8 cellular contexts compared by ENCODE assay signal in the genomic region with DNA sequence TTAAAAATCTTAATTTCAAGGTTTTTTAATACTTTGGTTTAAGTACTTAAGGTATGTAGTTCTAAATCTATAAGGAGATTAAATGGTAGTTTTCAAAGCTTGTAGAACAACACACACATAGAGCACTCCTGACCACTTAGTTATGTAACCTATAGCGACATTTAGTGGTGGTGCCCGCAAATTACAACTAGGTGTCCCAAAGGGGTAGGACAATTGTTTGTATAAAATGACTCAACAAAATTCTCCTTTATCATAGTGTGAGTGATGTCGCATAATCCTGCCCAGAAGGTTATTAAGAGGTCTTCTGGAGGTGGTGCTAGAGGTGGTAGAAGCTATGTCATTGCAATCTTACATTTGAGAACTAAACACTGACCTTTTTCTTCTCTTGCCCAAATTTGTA.
DNase-seq lines count a peak whose midpoint lies in the region; ATAC-seq and TF ChIP-seq lines count a peak whose summit lies in the region.

No MANE protein-coding gene starts in this region.

- TF ChIP-seq CTCF in C4-2B (conservative IDR thresholded peaks at IDR 0.05) (peak; percentile 81), lung (IDR thresholded peaks at IDR 0.05; ENCODE audit: control extremely low read depth, extremely low read depth) (peak; percentile 84)

- no peaks in the 10 kb centered on the region for H3K27me3 ChIP-seq in lung (ENCODE audit: control insufficient read depth, insufficient read depth)

- no peaks in the 10 kb centered on the region for H3K36me3 ChIP-seq in lung (ENCODE audit: control insufficient read depth in 2 of 2, insufficient read depth in 2 of 2, low read length in 2 of 2)

- WGBS in lung, 2 donors, result 1% methylated on average over 3 of the region's 3 CpGs

- H3K4me1 ChIP-seq in lung (ENCODE audit: control insufficient read depth in 2 of 2, insufficient read depth in 2 of 2, low read length in 2 of 2), result no peaks in the 10 kb centered on the region

- DNase-seq in NCI-H524 (lab: John Stamatoyannopoulos, UW), result peak; percentile 48 to 73
- DNase-seq in activated CD4-positive, alpha-beta T cell treated with anti-CD3 and anti-CD28 coated beads, Interleukin-2, amount 50 U/mL, for 1 hour, result peak; percentile 61
- peak; percentile 35 for DNase-seq in effector CD8-positive, alpha-beta T cell (lab: John Stamatoyannopoulos, UW)
- peak; percentile 79 for DNase-seq in lung (ENCODE audit: low spot score)
- DNase-seq in stimulated activated CD8-positive, alpha-beta memory T cell treated with anti-CD3 and anti-CD28 coated beads, Interleukin-15, amount 100 ng/mL, for 1 hour (ENCODE audit: low read depth), result peak; percentile 59

- H3K9me3 ChIP-seq in lung (ENCODE audit: control insufficient read depth in 2 of 2, insufficient read depth in 1 of 2, low read length in 1 of 2), result peaks cover 0 to 2% of the 10 kb centered on the region in 2 donors

- H3K27ac ChIP-seq in C4-2B (no peak overlapping the region), lung (ENCODE audit: low read depth in 1 of 2, low read length in 1 of 2) (no peak overlapping the region)

- H3K4me3 ChIP-seq in lung, result no peak overlapping the region

- ATAC-seq in GM19324 (IDR thresholded peaks at IDR 0.05; ENCODE audit: low FRiP score, unreplicated experiment) (peak; percentile 68), HG03521 (IDR thresholded peaks at IDR 0.05; ENCODE audit: unreplicated experiment) (peak; percentile 90), lung (ENCODE audit: insufficient read depth, low FRiP score) (peak; percentile 92)
